25 cellular contexts compared by ENCODE assay signal in the genomic region with DNA sequence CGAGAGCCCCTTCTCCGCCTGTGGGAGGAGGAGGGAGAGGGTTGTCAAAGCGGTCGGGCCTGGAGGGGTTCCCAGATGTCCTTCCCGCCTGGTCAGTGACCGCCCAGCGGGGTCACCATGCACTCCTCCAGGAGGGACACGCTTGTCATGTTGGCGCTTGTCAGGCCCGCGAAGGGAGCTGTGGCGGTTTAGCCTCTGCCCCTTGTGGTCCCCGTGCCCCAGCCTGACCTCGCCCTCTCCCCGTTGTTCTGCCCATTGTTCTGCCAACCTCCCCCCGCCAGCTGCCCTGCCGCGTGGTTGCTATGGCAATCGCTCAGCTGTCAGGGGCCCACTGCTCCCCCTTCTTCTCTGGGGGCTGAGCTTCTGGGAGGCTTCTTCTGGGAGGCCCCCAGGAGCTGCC.
DNase-seq lines count a peak whose midpoint lies in the region; ATAC-seq and TF ChIP-seq lines count a peak whose summit lies in the region.
"Had no signal": no experiment of that assay in that cellular context is flagged by ENCODE, and none has a peak within 500 bp of the region (broad histone marks: within the 10 kb centered on the region; RNA-seq: fewer than 3 reads in every experiment).

No MANE protein-coding gene starts in this region.

- DNase-seq in A673 (ENCODE audit: low spot score) = no peak
- DNase-seq in IMR-90 = no peak
- peak; percentile 35 for DNase-seq in NCI-H524 treated with DMSO at 0.1 percent for 48 hours (lab: John Stamatoyannopoulos, UW)
- no peak for DNase-seq in memory B cell (ENCODE audit: low spot score in 2 of 2)
- DNase-seq in NCI-H187 (lab: John Stamatoyannopoulos, UW) = no peak
- no peak for DNase-seq in GM23248
- no peak for DNase-seq in NOMO-1 treated with DMSO at 0.1 percent for 48 hours (lab: John Stamatoyannopoulos, UW; ENCODE audit: unreplicated experiment)
- DNase-seq: activated CD4-positive, CD25-positive, alpha-beta regulatory T cell treated with anti-CD3 and anti-CD28 coated beads, Interleukin-2, amount 50 U/mL, for 72 hours; activated CD8-positive, alpha-beta T cell treated with anti-CD3 and anti-CD28 coated beads, Interleukin-2, amount 10 ng/mL, durations not matched to agents 7 days and 5 days; activated T-cell treated with anti-CD3 and anti-CD28 coated beads, Interleukin-2, amount 50 U/mL, for 1 hour; CD4-positive, CD25-positive, alpha-beta regulatory T cell; cortex of kidney; DMS153; GDM1; HCEC 1CT; KG1; NCI-H1048; NCI-H2081; NCI-H748 treated with DMSO at 0.1 percent for 48 hours; stimulated activated CD4-positive, alpha-beta T cell treated with anti-CD3 and anti-CD28 coated beads, Interleukin-1b, Interleukin-23, amount 100 ng/mL, for 48 hours had no signal

- in situ Hi-C loops in IMR-90 (cut with MboI; ENCODE audit: low sequenced_read_pairs) (no loop called here), GM23248 (cut with MboI) (no loop called here)

- peak overlapping the region; percentile 73 for H2AK9ac ChIP-seq in IMR-90 (replicated peaks; ENCODE audit: low read depth, low read length, poor library complexity)

- no peak overlapping the region for H3K4me3 ChIP-seq in A673 (ENCODE audit: low read depth, low read length, poor library complexity, severe bottlenecking)
- no peak overlapping the region for H3K4me3 ChIP-seq in IMR-90 (ENCODE audit: insufficient read depth, low read depth, low read length)
- H3K4me3 ChIP-seq in GM23248 = no peak overlapping the region
- H3K4me3 ChIP-seq: prostate gland, skin epidermis had no signal

- H3K9me1 ChIP-seq in IMR-90 (ENCODE audit: insufficient read depth, low read length) = no peaks in the 10 kb centered on the region

- ATAC-seq in IMR-90 (ENCODE audit: low read depth) (no peak), memory B cell (ENCODE audit: low read depth) (peak; percentile 24), HG03460 (IDR thresholded peaks at IDR 0.05; ENCODE audit: unreplicated experiment) (no peak)
- ATAC-seq: activated CD8-positive, alpha-beta T cell treated with anti-CD3 and anti-CD28 coated beads, Interleukin-2, amount 10 ng/mL, durations not matched to agents 7 days and 5 days; Right ventricle myocardium inferior had no signal

- H3K79me2 ChIP-seq in GM23248 (ENCODE audit: insufficient read depth) = peaks cover 74% of the 10 kb centered on the region

- BruUV-seq in A673 (replicated peaks; lab: Mats Ljungman, UMichigan) = no TSS peak
- BruUV-seq in IMR-90 (replicated peaks; lab: Mats Ljungman, UMichigan) = no TSS peak

- H3K79me1 ChIP-seq in IMR-90 (ENCODE audit: low read depth in 1 of 2, low read length in 2 of 2) = peaks cover 26 to 66% of the 10 kb centered on the region in 2 experiments

- no peak overlapping the region for H4K91ac ChIP-seq in IMR-90 (ENCODE audit: insufficient read depth, low read depth, low read length)

- peak overlapping the region; percentile 37 for H3K27ac ChIP-seq in A673 (ENCODE audit: low read depth, low read length, poor library complexity, severe bottlenecking)
- no peak overlapping the region for H3K27ac ChIP-seq in IMR-90 (ENCODE audit: insufficient read depth, low read length)
- no peak overlapping the region for H3K27ac ChIP-seq in GM23248
- H3K27ac ChIP-seq: prostate gland, skin epidermis had no signal

- H3K4me1 ChIP-seq in A673 (ENCODE audit: insufficient read depth, low read length, poor library complexity, severe bottlenecking) (peaks cover 19% of the 10 kb centered on the region), IMR-90 (ENCODE audit: control insufficient read depth, insufficient read depth, low read length) (peaks cover 5% of the 10 kb centered on the region; the same call in 1 of the 2 replicates), GM23248 (ENCODE audit: insufficient read depth) (no peaks in the 10 kb centered on the region)
- H3K4me1 ChIP-seq: prostate gland had no signal

- H3K4ac ChIP-seq in IMR-90 (ENCODE audit: low read depth, low read length) = no peak overlapping the region

- no peaks in the 10 kb centered on the region for H3K36me3 Mint-ChIP-seq in memory B cell
- H3K36me3 Mint-ChIP-seq: CD4-positive, CD25-positive, alpha-beta regulatory T cell had no signal

- H3K27me3 ChIP-seq in A673 (replicated peaks; ENCODE audit: insufficient read depth, low read depth, low read length, poor library complexity) (no peaks in the 10 kb centered on the region), IMR-90 (ENCODE audit: control insufficient read depth, insufficient read depth, low read length) (no peaks in the 10 kb centered on the region), GM23248 (replicated peaks; ENCODE audit: insufficient read depth) (no peaks in the 10 kb centered on the region)

- H2BK5ac ChIP-seq in IMR-90 (ENCODE audit: low read depth, low read length, poor library complexity, severe bottlenecking) = no peak overlapping the region

- H3K9ac ChIP-seq in IMR-90 (ENCODE audit: low read depth, low read length) (no peak overlapping the region), GM23248 (no peak overlapping the region)

- H3K4me1 Mint-ChIP-seq in memory B cell = peaks cover 17% of the 10 kb centered on the region

- no peak for TF ChIP-seq POLR2A in IMR-90 (IDR thresholded peaks at IDR 0.05; ENCODE audit: low read depth, low read length)

- no peak overlapping the region for H4K5ac ChIP-seq in IMR-90 (ENCODE audit: low read depth, low read length)

- H2BK120ac ChIP-seq in IMR-90 (ENCODE audit: low read depth, low read length) = no peak overlapping the region

- no peak overlapping the region for H2BK20ac ChIP-seq in IMR-90 (ENCODE audit: low read depth, low read length)

- H3K18ac ChIP-seq in IMR-90 (ENCODE audit: low read depth, low read length) = no peak overlapping the region

- H3K27ac Mint-ChIP-seq in memory B cell = no peak overlapping the region
- H3K27ac Mint-ChIP-seq: activated CD8-positive, alpha-beta T cell treated with anti-CD3 and anti-CD28 coated beads, Interleukin-2, amount 10 ng/mL, durations not matched to agents 7 days and 5 days; CD4-positive, CD25-positive, alpha-beta regulatory T cell; nephron had no signal

- no peak overlapping the region for H2AFZ ChIP-seq in IMR-90 (replicated peaks; ENCODE audit: low read length, poor library complexity)
- no peak overlapping the region for H2AFZ ChIP-seq in GM23248

- no peak overlapping the region for H3K14ac ChIP-seq in IMR-90 (replicated peaks; ENCODE audit: low read depth, low read length)

- no peak for TF ChIP-seq RAD21 in IMR-90 (IDR thresholded peaks at IDR 0.05; ENCODE audit: low read length)

- 59% methylated on average over 16 of the region's 19 CpGs; no CpG with 5 or more reads in 1 of the 2 experiments for WGBS in IMR-90 (ENCODE audit: extremely low coverage in 2 of 2, insufficient read length in 1 of 2), 2 experiments
- 85 to 87% methylated on average over 9 to 17 of the region's 19 CpGs for WGBS in GM23248 (ENCODE audit: low coverage in 1 of 2, low lambda C conversion rate in 2 of 2, missing lambda C conversion rate in 2 of 2), 2 experiments

- no peaks in the 10 kb centered on the region for H3K9me3 Mint-ChIP-seq in memory B cell
- H3K9me3 Mint-ChIP-seq: CD4-positive, CD25-positive, alpha-beta regulatory T cell; nephron had no signal

- H3K36me3 ChIP-seq in A673 (ENCODE audit: insufficient read depth, low read length, poor library complexity, severe bottlenecking) (no peaks in the 10 kb centered on the region), IMR-90 (ENCODE audit: control insufficient read depth, insufficient read depth, low read length) (no peaks in the 10 kb centered on the region), GM23248 (ENCODE audit: low read depth) (no peaks in the 10 kb centered on the region)
- H3K36me3 ChIP-seq: prostate gland had no signal

- H3K27me3 Mint-ChIP-seq in memory B cell = peaks cover 22% of the 10 kb centered on the region

- H2BK15ac ChIP-seq in IMR-90 (ENCODE audit: low read depth, low read length) = no peak overlapping the region

- intact Hi-C loops in A673 (cut with micrococcal nuclease; ENCODE audit: unreplicated experiment) (no loop called here), IMR-90 (cut with micrococcal nuclease) (no loop called here)

- TF ChIP-seq CTCF in A673 (conservative IDR thresholded peaks at IDR 0.05; ENCODE audit: low read depth, low read length) (no peak), IMR-90 (conservative IDR thresholded peaks at IDR 0.05; ENCODE audit: low read depth, low read length) (no peak)

- H2AK5ac ChIP-seq in IMR-90 (ENCODE audit: low read depth, low read length) = no peak overlapping the region

- POLR2A ChIA-PET in A673 (lab: Charles Lee; ENCODE audit: low non-redundant PET) = no interaction called here
- POLR2A ChIA-PET in IMR-90 (lab: Charles Lee; ENCODE audit: unreplicated experiment) = no interaction called here

- no peak overlapping the region for H3K56ac ChIP-seq in IMR-90 (ENCODE audit: extremely low read depth, insufficient read depth, low read length)

- H3K23ac ChIP-seq in IMR-90 (ENCODE audit: low read depth, low read length) = no peak overlapping the region

- H3K4me3 Mint-ChIP-seq in memory B cell = no peak overlapping the region
- H3K4me3 Mint-ChIP-seq: activated CD8-positive, alpha-beta T cell treated with anti-CD3 and anti-CD28 coated beads, Interleukin-2, amount 10 ng/mL, durations not matched to agents 7 days and 5 days; CD4-positive, CD25-positive, alpha-beta regulatory T cell; nephron had no signal

- no peaks in the 10 kb centered on the region for H3F3A ChIP-seq in GM23248 (ENCODE audit: insufficient read depth)

- no peak overlapping the region for H4K8ac ChIP-seq in IMR-90 (ENCODE audit: low read depth in 2 of 2, low read length in 2 of 2)

- dilution Hi-C loops in IMR-90 (cut with HindIII; ENCODE audit: low sequenced_read_pairs, unreplicated experiment) = no loop called here

- H3K9me3 ChIP-seq in A673 (ENCODE audit: low read depth, low read length, poor library complexity, severe bottlenecking) (no peaks in the 10 kb centered on the region), IMR-90 (ENCODE audit: control insufficient read depth, insufficient read depth, low read length) (no peaks in the 10 kb centered on the region), GM23248 (ENCODE audit: low read depth) (no peaks in the 10 kb centered on the region)
- H3K9me3 ChIP-seq: prostate gland had no signal

- CTCF ChIA-PET in A673 (lab: Charles Lee) (no interaction called here), IMR-90 (lab: Yijun Ruan, JAX) (no interaction called here)

- H3K4me2 ChIP-seq in IMR-90 (ENCODE audit: low read depth, low read length) (no peak overlapping the region), GM23248 (ENCODE audit: unreplicated experiment) (no peak overlapping the region)

- peaks cover 81% of the 10 kb centered on the region for H4K20me1 ChIP-seq in IMR-90 (ENCODE audit: insufficient read depth, low read length)
- H4K20me1 ChIP-seq in GM23248 (ENCODE audit: insufficient read depth) = 0 out of 2 replicates have a peak, but pooled peaks cover under 1% of the 10 kb centered on the region

- no peaks in the 10 kb centered on the region for H3K9me2 ChIP-seq in GM23248 (ENCODE audit: insufficient read depth)

TF ChIP-seq in IMR-90, 13 proteins besides CTCF, POLR2A, EP300 and RAD21 (continues in another document):
- no peak for TF ChIP-seq SMC3 (IDR thresholded peaks at IDR 0.05; ENCODE audit: low read depth, low read length)
- TF ChIP-seq FOS (IDR thresholded peaks at IDR 0.05; ENCODE audit: low read depth, low read length) = no peak
- TF ChIP-seq BHLHE40 (IDR thresholded peaks at IDR 0.05; ENCODE audit: low read depth, low read length) = no peak
- TF ChIP-seq MAFK (IDR thresholded peaks at IDR 0.05; ENCODE audit: low read depth, low read length) = no peak
- no peak for TF ChIP-seq MXI1 (IDR thresholded peaks at IDR 0.05; ENCODE audit: borderline replicate concordance, low read depth, low read length)
